Comparison of ENCODE assay signal across 7 cellular contexts in the genomic region with DNA sequence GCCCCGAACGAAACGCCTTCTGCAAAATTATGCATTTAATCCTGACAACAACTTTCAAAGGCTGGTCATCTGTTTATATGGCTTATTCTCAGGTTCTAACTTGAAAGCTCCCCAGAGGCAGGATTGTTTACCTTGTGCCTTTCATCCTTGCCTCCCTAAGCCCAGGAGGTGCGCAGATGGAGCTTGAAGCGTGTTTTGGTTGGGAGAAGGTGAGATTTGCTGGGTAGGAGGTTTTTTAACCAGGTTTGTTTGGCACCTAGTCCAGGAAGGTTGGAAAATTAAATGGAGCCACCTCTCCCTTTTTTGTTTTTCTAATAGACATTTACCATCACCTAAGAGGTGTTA. TPM values are rescaled to one million over a fixed set of nuclear protein-coding genes. Genes with fewer than 3 reads are reported as not detected.
DNase-seq lines count a peak whose midpoint lies in the region; ATAC-seq and TF ChIP-seq lines count a peak whose summit lies in the region.

No MANE protein-coding gene starts in this region.

- TF ChIP-seq RAD21 in HCT116 (IDR thresholded peaks at IDR 0.05; ENCODE audit: low read depth), result no peak

- H3K27ac ChIP-seq in HCT116 (ENCODE audit: low read depth, low read length) (peak overlapping the region; percentile 74), SJSA1 (no peak overlapping the region)

- H3K9me2 ChIP-seq in HCT116 (ENCODE audit: insufficient read depth), result no peaks in the 10 kb centered on the region

- RAD21 ChIA-PET in HCT116 (lab: Charles Lee; ENCODE audit: low non-redundant PET in 1 of 2, low total read pairs in 2 of 2, uncharacterized antibody in 2 of 2, unreplicated experiment in 2 of 2), result interaction anchor here in 1 of 2 experiments (0.7 kb wide), 1 partner anchor 292 kb away, joined by 3 read pairs; no protein-coding TSS in a partner anchor

- peaks cover 54% of the 10 kb centered on the region for H3K79me2 ChIP-seq in HCT116 (ENCODE audit: insufficient read depth, low read length)

- peaks cover 11 to 27% of the 10 kb centered on the region in 2 experiments; a peak in 3 of 4 replicates for H3K4me1 ChIP-seq in HCT116 (ENCODE audit: control insufficient read depth in 1 of 2, insufficient read depth in 2 of 2, low read length in 2 of 2)
- peaks cover 8% of the 10 kb centered on the region for H3K4me1 ChIP-seq in SJSA1 (replicated peaks)
- peaks cover 32% of the 10 kb centered on the region for H3K4me1 ChIP-seq in skeletal muscle satellite cell (ENCODE audit: control insufficient read depth, insufficient read depth, low read length)

- H3K36me3 ChIP-seq in HCT116 (ENCODE audit: control insufficient read depth in 1 of 2, insufficient read depth in 2 of 2, low read length in 2 of 2) (peaks cover 0 to 13% of the 10 kb centered on the region in 2 experiments; a peak in 1 of 4 replicates), SJSA1 (no peaks in the 10 kb centered on the region), skeletal muscle satellite cell (ENCODE audit: insufficient read depth, low read length) (peaks cover 4% of the 10 kb centered on the region)

- intact Hi-C loops in HCT116 (cut with micrococcal nuclease), result loop anchor here (5.0 kb wide), 3 partner anchors 193 to 308 kb away; no protein-coding TSS in a partner anchor

- TF ChIP-seq POLR2A in HCT116 (IDR thresholded peaks at IDR 0.05; ENCODE audit: borderline replicate concordance, extremely low read depth, insufficient read depth, insufficient read length), result no peak

- H3K9ac ChIP-seq in HCT116 (ENCODE audit: low read length) (peak overlapping the region; percentile 92), skeletal muscle satellite cell (ENCODE audit: low read depth, low read length) (peak overlapping the region; percentile 84)

- no peak overlapping the region for H2AFZ ChIP-seq in HCT116 (ENCODE audit: low read depth, low read length, poor library complexity, severe bottlenecking)

- no peaks in the 10 kb centered on the region for H3K27me3 ChIP-seq in HCT116 (ENCODE audit: insufficient read depth, low read length)
- H3K27me3 ChIP-seq in SJSA1 (replicated peaks), result no peaks in the 10 kb centered on the region
- H3K27me3 ChIP-seq in skeletal muscle satellite cell (ENCODE audit: control insufficient read depth, insufficient read depth, low read length), result no peaks in the 10 kb centered on the region

- peak overlapping the region; percentile 87 to 96 for H3K4me3 ChIP-seq in HCT116 (replicated peaks in 1 of 2; ENCODE audit: low read depth in 1 of 2, low read length in 2 of 2)
- H3K4me3 ChIP-seq in SJSA1, result peak overlapping the region; percentile 57
- H3K4me3 ChIP-seq in fibroblast of villous mesenchyme (ENCODE audit: low read depth, low read length), result peak overlapping the region; percentile 88
- H3K4me3 ChIP-seq in skeletal muscle satellite cell (ENCODE audit: low read length), result peak overlapping the region; percentile 92

- no peaks in the 10 kb centered on the region for H3K9me3 ChIP-seq in HCT116 (ENCODE audit: control insufficient read depth in 1 of 2, insufficient read depth in 1 of 2, low read depth in 1 of 2, low read length in 2 of 2)
- H3K9me3 ChIP-seq in SJSA1 (replicated peaks), result no peaks in the 10 kb centered on the region
- H3K9me3 ChIP-seq in skeletal muscle satellite cell (replicated peaks; ENCODE audit: low read length), result no peaks in the 10 kb centered on the region

- BruUV-seq in HCT116 (replicated peaks; lab: Mats Ljungman, UMichigan), result no TSS peak

- DNase-seq in HCT116 (ENCODE audit: low read depth, low spot score), result no peak
- no peak for DNase-seq in SJSA1 (ENCODE audit: low read depth in 1 of 2, low spot score in 2 of 2)
- no peak for DNase-seq in fibroblast of villous mesenchyme (ENCODE audit: low read depth)
- no peak for DNase-seq in ecto neural progenitor cell (ENCODE audit: low spot score)

- POLR2A ChIA-PET in HCT116 (lab: Charles Lee), result no interaction called here

- CTCF ChIA-PET in HCT116 (lab: Charles Lee), result interaction anchor here (0.9 kb wide), 1 partner anchor 310 kb away, joined by 3 read pairs; no protein-coding TSS in a partner anchor

- ATAC-seq in HCT116 (no peak), HG02571 (IDR thresholded peaks at IDR 0.05; ENCODE audit: unreplicated experiment) (no peak), HG03571 (IDR thresholded peaks at IDR 0.05; ENCODE audit: unreplicated experiment) (no peak)

- peak overlapping the region; percentile 84 for H3K4me2 ChIP-seq in HCT116 (ENCODE audit: low read length)
- peak overlapping the region; percentile 97 for H3K4me2 ChIP-seq in skeletal muscle satellite cell (ENCODE audit: low read length)

- TF ChIP-seq CTCF in HCT116 (IDR thresholded peaks at IDR 0.05 in 2 of 3, conservative IDR thresholded peaks at IDR 0.05 in 1 of 3; ENCODE audit: borderline replicate concordance in 1 of 3, insufficient read depth in 1 of 3, low read depth in 2 of 3, low read length in 2 of 3) (no peak), fibroblast of villous mesenchyme (IDR thresholded peaks at IDR 0.05; ENCODE audit: insufficient read depth, low read depth, low read length) (no peak)

- H4K20me1 ChIP-seq in HCT116 (ENCODE audit: insufficient read depth), result no peaks in the 10 kb centered on the region

TF ChIP-seq in HCT116, 20 proteins besides CTCF, POLR2A, EP300 and RAD21:
- TF ChIP-seq JUND (IDR thresholded peaks at IDR 0.05) (no peak), CBX3 (IDR thresholded peaks at IDR 0.05; ENCODE audit: low read depth) (no peak), TCF7L2 (IDR thresholded peaks at IDR 0.05; ENCODE audit: borderline replicate concordance, extremely low read depth, insufficient read depth, insufficient read length) (peak; percentile 27)

RNA-seq across cellular contexts. Expression of a gene that starts 0.7 kb away (rescaled TPM):
- total RNA-seq in HCT116 (2021; ENCODE audit: unreplicated experiment) (35.5 TPM), fibroblast of villous mesenchyme (8.4 and 17.3 TPM in 2 replicates)
- polyA plus RNA-seq in HCT116 (2012), result 16.1 and 21.7 TPM in 2 replicates
- total RNA-seq in SJSA1 (2014; rRNA removed; shearing (Covaris generic)), result 5.4 and 7.6 TPM in 2 replicates
- total RNA-seq in skeletal muscle satellite cell (2012; rRNA removed), result 20.5 and 23.4 TPM in 2 replicates
